Comparison of ENCODE assay signal across 1 cellular context in genomic region chr2:166372046-166372445, GRCh38.
TF ChIP-seq lines count a peak whose summit lies in the region.

No MANE protein-coding gene starts in this region.

TF ChIP-seq in HepG2, 621 proteins besides CTCF, POLR2A, EP300 and RAD21 (continued from another document and continues in another):
- TF ChIP-seq ZNF691 (CRISPR knock-in tag; IDR thresholded peaks at IDR 0.05; ENCODE audit: borderline replicate concordance, low read depth): no peak
- TF ChIP-seq ASH2L (IDR thresholded peaks at IDR 0.05; ENCODE audit: insufficient read length, low read depth, low read length): peak; percentile 68
- TF ChIP-seq MED1 (CRISPR knock-in tag; IDR thresholded peaks at IDR 0.05): peak; percentile 85
- TF ChIP-seq KLF16 (CRISPR knock-in tag; IDR thresholded peaks at IDR 0.05): no peak; a peak in 1 of 4 replicates
- no peak for TF ChIP-seq KAT2B (IDR thresholded peaks at IDR 0.05; ENCODE audit: borderline replicate concordance, low read depth, low read length)
- no peak for TF ChIP-seq ZNF839 (CRISPR knock-in tag; IDR thresholded peaks at IDR 0.05; ENCODE audit: borderline replicate concordance)
- TF ChIP-seq RXRB (CRISPR knock-in tag; IDR thresholded peaks at IDR 0.05; ENCODE audit: borderline replicate concordance): no peak; the same call in 1 of the 2 replicates
- TF ChIP-seq NR2C2 (CRISPR knock-in tag; IDR thresholded peaks at IDR 0.05; ENCODE audit: borderline replicate concordance): no peak; the same call in 1 of the 2 replicates
- no peak for TF ChIP-seq ARNT (IDR thresholded peaks at IDR 0.05)
- TF ChIP-seq KDM3A (CRISPR knock-in tag; IDR thresholded peaks at IDR 0.05; ENCODE audit: low read depth): no peak
- no peak for TF ChIP-seq PHF5A (CRISPR knock-in tag; IDR thresholded peaks at IDR 0.05; ENCODE audit: low read depth, unreplicated experiment)
- TF ChIP-seq ZNF597 (CRISPR knock-in tag; IDR thresholded peaks at IDR 0.05): no peak
- no peak for TF ChIP-seq THAP8 (CRISPR knock-in tag; IDR thresholded peaks at IDR 0.05; ENCODE audit: borderline replicate concordance)
- TF ChIP-seq ZNF317 (CRISPR knock-in tag; IDR thresholded peaks at IDR 0.05): no peak
- no peak for TF ChIP-seq ZNF574 (CRISPR knock-in tag; IDR thresholded peaks at IDR 0.05)
- no peak for TF ChIP-seq ZNF335 (CRISPR knock-in tag; IDR thresholded peaks at IDR 0.05)
- TF ChIP-seq NCOR1 (IDR thresholded peaks at IDR 0.05; ENCODE audit: borderline replicate concordance, low read length): peak; percentile 96
- TF ChIP-seq SP1 (IDR thresholded peaks at IDR 0.05): no peak
- no peak for TF ChIP-seq SP1 (CRISPR knock-in tag; IDR thresholded peaks at IDR 0.05)
- no peak for TF ChIP-seq BATF2 (CRISPR knock-in tag; IDR thresholded peaks at IDR 0.05)
- no peak for TF ChIP-seq ZNF577 (CRISPR knock-in tag; IDR thresholded peaks at IDR 0.05; ENCODE audit: borderline replicate concordance, low read depth)
- TF ChIP-seq CHD2 (IDR thresholded peaks at IDR 0.05; ENCODE audit: low read depth, low read length): no peak
- no peak for TF ChIP-seq MED8 (CRISPR knock-in tag; IDR thresholded peaks at IDR 0.05; ENCODE audit: insufficient replicate concordance)
- TF ChIP-seq MAFF (IDR thresholded peaks at IDR 0.05; ENCODE audit: low read depth, low read length): no peak
- no peak for TF ChIP-seq SMAD1 (CRISPR knock-in tag; IDR thresholded peaks at IDR 0.05; ENCODE audit: borderline replicate concordance, low read depth)
- TF ChIP-seq ZNF619 (CRISPR knock-in tag; IDR thresholded peaks at IDR 0.05): no peak
- TF ChIP-seq GTF3A (CRISPR knock-in tag; conservative IDR thresholded peaks at IDR 0.05): no peak
- 0 out of 2 replicates have a peak, but pooled peaks have one; percentile 46 for TF ChIP-seq PPARG (CRISPR knock-in tag; conservative IDR thresholded peaks at IDR 0.05)
- TF ChIP-seq RBM22 (optimal IDR thresholded peaks at IDR 0.05; ENCODE audit: low read length): no peak
- no peak for TF ChIP-seq REL (CRISPR knock-in tag; conservative IDR thresholded peaks at IDR 0.05)
- peak; percentile 61; the same call in 1 of the 2 replicates for TF ChIP-seq THRA (CRISPR knock-in tag; IDR thresholded peaks at IDR 0.05; ENCODE audit: borderline replicate concordance)
- no peak for TF ChIP-seq ATRX (CRISPR knock-in tag; IDR thresholded peaks at IDR 0.05; ENCODE audit: borderline replicate concordance)
- TF ChIP-seq CENPBD1 (CRISPR knock-in tag; IDR thresholded peaks at IDR 0.05; ENCODE audit: borderline replicate concordance, low read depth): no peak
- TF ChIP-seq BRF2 (CRISPR knock-in tag; IDR thresholded peaks at IDR 0.05): no peak
- TF ChIP-seq HINFP (CRISPR knock-in tag; IDR thresholded peaks at IDR 0.05; ENCODE audit: low read depth): no peak
- TF ChIP-seq AHR (CRISPR knock-in tag; IDR thresholded peaks at IDR 0.05): no peak
- TF ChIP-seq ZNF160 (CRISPR knock-in tag; IDR thresholded peaks at IDR 0.05): no peak
- TF ChIP-seq ATF7 (IDR thresholded peaks at IDR 0.05): peak; percentile 56
- TF ChIP-seq ATF7 (CRISPR knock-in tag; IDR thresholded peaks at IDR 0.05): no peak
- TF ChIP-seq PHF8 (CRISPR knock-in tag; IDR thresholded peaks at IDR 0.05): no peak
- TF ChIP-seq MAFG (CRISPR knock-in tag; IDR thresholded peaks at IDR 0.05): no peak
- TF ChIP-seq ZNF562 (CRISPR knock-in tag; IDR thresholded peaks at IDR 0.05; ENCODE audit: borderline replicate concordance): no peak
- TF ChIP-seq PCBP1 (IDR thresholded peaks at IDR 0.05; ENCODE audit: borderline replicate concordance, low read depth, low read length): no peak
- TF ChIP-seq HDAC6 (IDR thresholded peaks at IDR 0.05; ENCODE audit: low read depth, low read length): no peak
- TF ChIP-seq FOXM1 (CRISPR knock-in tag; IDR thresholded peaks at IDR 0.05): no peak
- TF ChIP-seq HOXA9 (CRISPR knock-in tag; IDR thresholded peaks at IDR 0.05; ENCODE audit: borderline replicate concordance): no peak
- no peak for TF ChIP-seq HNRNPK (IDR thresholded peaks at IDR 0.05; ENCODE audit: low read depth, low read length, poor library complexity, severe bottlenecking)
- no peak for TF ChIP-seq E2F1 (CRISPR knock-in tag; IDR thresholded peaks at IDR 0.05)
- no peak; the same call in 1 of the 2 replicates for TF ChIP-seq ZNF878 (CRISPR knock-in tag; IDR thresholded peaks at IDR 0.05)
- TF ChIP-seq ZNF720 (CRISPR knock-in tag; IDR thresholded peaks at IDR 0.05): no peak
- TF ChIP-seq ZC3H13 (CRISPR knock-in tag; IDR thresholded peaks at IDR 0.05): no peak
- TF ChIP-seq SP140L (CRISPR knock-in tag; IDR thresholded peaks at IDR 0.05; ENCODE audit: borderline replicate concordance): no peak
- TF ChIP-seq MXD3 (CRISPR knock-in tag; IDR thresholded peaks at IDR 0.05): no peak
- peak; percentile 99 for TF ChIP-seq HNF4A (CRISPR knock-in tag; IDR thresholded peaks at IDR 0.05)
- TF ChIP-seq HHEX (CRISPR knock-in tag; IDR thresholded peaks at IDR 0.05): peak; percentile 65
- TF ChIP-seq ZNF451 (CRISPR knock-in tag; IDR thresholded peaks at IDR 0.05): no peak
- TF ChIP-seq CAMTA2 (CRISPR knock-in tag; IDR thresholded peaks at IDR 0.05; ENCODE audit: borderline replicate concordance): no peak
- TF ChIP-seq ZMYM3 (CRISPR knock-in tag; IDR thresholded peaks at IDR 0.05): no peak
- TF ChIP-seq KLF11 (CRISPR knock-in tag; IDR thresholded peaks at IDR 0.05): no peak; the same call in 1 of the 2 replicates
- TF ChIP-seq ZNF670 (CRISPR knock-in tag; IDR thresholded peaks at IDR 0.05; ENCODE audit: borderline replicate concordance): peak; percentile 55; the same call in 1 of the 2 replicates
- no peak for TF ChIP-seq ZBTB49 (CRISPR knock-in tag; IDR thresholded peaks at IDR 0.05; ENCODE audit: borderline replicate concordance)
- TF ChIP-seq ZNF768 (CRISPR knock-in tag; IDR thresholded peaks at IDR 0.05): no peak
- no peak for TF ChIP-seq ZNF775 (CRISPR knock-in tag; IDR thresholded peaks at IDR 0.05; ENCODE audit: borderline replicate concordance)
- no peak; the same call in 1 of the 2 replicates for TF ChIP-seq KDM5A (IDR thresholded peaks at IDR 0.05; ENCODE audit: borderline replicate concordance, low read length)
